Comparison of ENCODE assay signal across 1 cellular context in the genomic region with DNA sequence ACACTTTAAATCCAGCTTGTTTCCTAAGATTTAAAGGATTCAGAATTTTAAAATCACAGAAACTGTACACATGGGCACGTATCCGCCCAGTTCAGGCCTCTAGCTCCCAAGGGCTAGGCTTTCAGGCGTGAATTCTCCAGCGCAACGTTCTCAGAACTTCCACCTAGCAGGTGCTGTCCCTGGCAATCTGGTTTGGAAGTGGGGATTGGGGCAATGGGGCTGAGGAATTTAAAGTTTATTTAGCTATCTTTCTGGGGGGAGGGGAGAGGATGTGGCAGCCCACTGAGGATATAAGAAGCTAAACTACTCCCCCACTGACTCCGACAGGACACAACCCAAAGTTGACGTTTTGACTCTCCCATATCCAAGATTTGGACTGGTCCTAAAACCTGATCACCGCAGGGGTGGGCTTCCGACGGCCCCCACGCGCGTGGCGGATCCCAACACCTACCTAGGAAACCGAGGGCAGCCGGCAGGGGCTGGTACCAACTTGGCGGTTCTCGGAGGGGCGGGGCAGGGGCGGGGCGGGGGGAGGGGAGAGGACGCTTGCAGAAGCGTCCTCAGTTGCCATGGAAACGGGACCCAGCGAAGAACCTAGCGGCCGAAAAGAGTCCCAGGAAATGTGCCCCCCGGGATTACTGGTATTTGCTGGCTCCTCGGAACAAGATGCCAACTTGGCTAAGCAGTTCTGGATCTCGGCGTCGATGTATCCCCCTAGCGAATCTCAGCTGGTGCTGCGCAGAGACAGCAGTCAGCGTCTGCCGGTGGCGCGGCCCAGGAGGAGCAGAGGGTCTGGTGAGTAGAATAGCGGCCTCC.
TF ChIP-seq lines count a peak whose summit lies in the region.

TSS of gene HOATZ (plus strand) at position 563 of the 816 bp plus-strand sequence. CDS start at position 570, 7 bp downstream.

TF ChIP-seq in GM12878, 131 proteins besides CTCF, POLR2A, EP300 and RAD21 (continued from another document):
- TF ChIP-seq ZBTB11 (CRISPR knock-in tag; IDR thresholded peaks at IDR 0.05), result no peak
- no peak for TF ChIP-seq FOXK2 (IDR thresholded peaks at IDR 0.05)
- TF ChIP-seq TAF1 (IDR thresholded peaks at IDR 0.05; ENCODE audit: borderline replicate concordance, low read depth, low read length), result no peak
- no peak for TF ChIP-seq CEBPB (IDR thresholded peaks at IDR 0.05; ENCODE audit: borderline replicate concordance in 1 of 2, low read depth in 2 of 2, low read length in 2 of 2)
- TF ChIP-seq STAT3 (IDR thresholded peaks at IDR 0.05; ENCODE audit: low read depth, low read length), result no peak
- no peak for TF ChIP-seq NRF1 (conservative IDR thresholded peaks at IDR 0.05; ENCODE audit: low read depth, low read length)
- TF ChIP-seq CHD2 (IDR thresholded peaks at IDR 0.05; ENCODE audit: borderline replicate concordance, low read depth, low read length), result no peak
- TF ChIP-seq, protein P1, sequence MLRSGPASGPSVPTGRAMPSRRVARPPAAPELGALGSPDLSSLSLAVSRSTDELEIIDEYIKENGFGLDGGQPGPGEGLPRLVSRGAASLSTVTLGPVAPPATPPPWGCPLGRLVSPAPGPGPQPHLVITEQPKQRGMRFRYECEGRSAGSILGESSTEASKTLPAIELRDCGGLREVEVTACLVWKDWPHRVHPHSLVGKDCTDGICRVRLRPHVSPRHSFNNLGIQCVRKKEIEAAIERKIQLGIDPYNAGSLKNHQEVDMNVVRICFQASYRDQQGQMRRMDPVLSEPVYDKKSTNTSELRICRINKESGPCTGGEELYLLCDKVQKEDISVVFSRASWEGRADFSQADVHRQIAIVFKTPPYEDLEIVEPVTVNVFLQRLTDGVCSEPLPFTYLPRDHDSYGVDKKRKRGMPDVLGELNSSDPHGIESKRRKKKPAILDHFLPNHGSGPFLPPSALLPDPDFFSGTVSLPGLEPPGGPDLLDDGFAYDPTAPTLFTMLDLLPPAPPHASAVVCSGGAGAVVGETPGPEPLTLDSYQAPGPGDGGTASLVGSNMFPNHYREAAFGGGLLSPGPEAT (IDR thresholded peaks at IDR 0.05; ENCODE audit: low read depth), result no peak
- TF ChIP-seq CREM (IDR thresholded peaks at IDR 0.05; ENCODE audit: low read depth), result no peak
- TF ChIP-seq, protein P2, sequence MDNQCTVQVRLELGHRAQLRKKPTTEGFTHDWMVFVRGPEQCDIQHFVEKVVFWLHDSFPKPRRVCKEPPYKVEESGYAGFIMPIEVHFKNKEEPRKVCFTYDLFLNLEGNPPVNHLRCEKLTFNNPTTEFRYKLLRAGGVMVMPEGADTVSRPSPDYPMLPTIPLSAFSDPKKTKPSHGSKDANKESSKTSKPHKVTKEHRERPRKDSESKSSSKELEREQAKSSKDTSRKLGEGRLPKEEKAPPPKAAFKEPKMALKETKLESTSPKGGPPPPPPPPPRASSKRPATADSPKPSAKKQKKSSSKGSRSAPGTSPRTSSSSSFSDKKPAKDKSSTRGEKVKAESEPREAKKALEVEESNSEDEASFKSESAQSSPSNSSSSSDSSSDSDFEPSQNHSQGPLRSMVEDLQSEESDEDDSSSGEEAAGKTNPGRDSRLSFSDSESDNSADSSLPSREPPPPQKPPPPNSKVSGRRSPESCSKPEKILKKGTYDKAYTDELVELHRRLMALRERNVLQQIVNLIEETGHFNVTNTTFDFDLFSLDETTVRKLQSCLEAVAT (IDR thresholded peaks at IDR 0.05), result no peak
- no peak for TF ChIP-seq ZNF622 (IDR thresholded peaks at IDR 0.05)
- no peak for TF ChIP-seq ZNF274 (IDR thresholded peaks at IDR 0.05; ENCODE audit: insufficient read depth, insufficient read length)
- TF ChIP-seq NR2F1 (conservative IDR thresholded peaks at IDR 0.05), result no peak
- no peak for TF ChIP-seq ZSCAN29 (IDR thresholded peaks at IDR 0.05)
- no peak for TF ChIP-seq SMARCA5 (IDR thresholded peaks at IDR 0.05)
